1 cellular context compared by ENCODE assay signal in genomic region chr2:47620717-47621437, GRCh38.
TF ChIP-seq lines count a peak whose summit lies in the region.

No MANE protein-coding gene starts in this region.

TF ChIP-seq in WTC11, 78 proteins besides CTCF, POLR2A, EP300 and RAD21 (continued from another document):
- TF ChIP-seq ATF2 (CRISPR knock-in tag; IDR thresholded peaks at IDR 0.05; ENCODE audit: borderline replicate concordance, low read depth) (no peak), CREM (CRISPR knock-in tag; IDR thresholded peaks at IDR 0.05) (no peak), TP53 (CRISPR knock-in tag; IDR thresholded peaks at IDR 0.05) (no peak), ZMAT4 (CRISPR knock-in tag; IDR thresholded peaks at IDR 0.05) (no peak), TEAD1 (CRISPR knock-in tag; IDR thresholded peaks at IDR 0.05) (no peak), IRF1 (CRISPR knock-in tag; IDR thresholded peaks at IDR 0.05) (no peak)
